Comparison of ENCODE assay signal across 23 cellular contexts in genomic region chr7:76232698-76233097, GRCh38. TPM values are rescaled to one million over a fixed set of nuclear protein-coding genes. Genes with fewer than 3 reads are reported as not detected.
A peak's percentile ranks its signal among the peaks of the same experiment; 100 is the strongest.
DNase-seq lines count a peak whose midpoint lies in the region; ATAC-seq and TF ChIP-seq lines count a peak whose summit lies in the region.
"Had no signal": no experiment of that assay in that cellular context is flagged by ENCODE, and none has a peak within 500 bp of the region (broad histone marks: within the 10 kb centered on the region; RNA-seq: fewer than 3 reads in every experiment).

No MANE protein-coding gene starts in this region.

- H3K27ac ChIP-seq in WERI-Rb-1: no peak overlapping the region
- no peak overlapping the region for H3K27ac ChIP-seq in body of pancreas
- H3K27ac ChIP-seq: C4-2B, RWPE1 had no signal

- TF ChIP-seq CTCF in natural killer cell (IDR thresholded peaks at IDR 0.05) (no peak), WERI-Rb-1 (IDR thresholded peaks at IDR 0.05; ENCODE audit: low read depth, low read length) (no peak), endothelial cell (IDR thresholded peaks at IDR 0.05; ENCODE audit: unreplicated experiment) (no peak), body of pancreas (IDR thresholded peaks at IDR 0.05) (no peak)

- intact Hi-C loops in natural killer cell (cut with micrococcal nuclease) (no loop called here), body of pancreas (cut with DNase I) (no loop called here)

- DNase-seq in natural killer cell treated with Interleukin-12 subunit alpha and Interleukin-12 subunit beta and Interleukin-15 and Interleukin-18, amount 100 ng/mL, for 72 hours (ENCODE audit: low spot score): no peak
- DNase-seq in natural killer cell: no peak
- DNase-seq in WERI-Rb-1: peak; percentile 24
- no peak for DNase-seq in endothelial cell (ENCODE audit: low spot score)
- no peak for DNase-seq in A172 (ENCODE audit: low spot score)
- DNase-seq in effector memory CD8-positive, alpha-beta T cell: no peak
- no peak for DNase-seq in body of pancreas
- DNase-seq: 8988T; Calu3; CD8-positive, alpha-beta memory T cell; DMS153; MM.1S; NCI-H1092; NCI-H1436 treated with DMSO at 0.1 percent for 48 hours; NCI-H1930; NCI-H2227 treated with DMSO at 0.1 percent for 48 hours; NCI-H510A; NCI-H748 treated with DMSO at 0.1 percent for 48 hours; SHP77 treated with DMSO at 0.1 percent for 48 hours; SK-N-SH had no signal

- ATAC-seq in natural killer cell treated with Interleukin-12 subunit alpha and Interleukin-12 subunit beta and Interleukin-15 and Interleukin-18, amount 100 ng/mL, for 72 hours: no peak
- ATAC-seq in natural killer cell (no peak), HG03378 (IDR thresholded peaks at IDR 0.05; ENCODE audit: unreplicated experiment) (no peak), body of pancreas (no peak)
- ATAC-seq in effector memory CD8-positive, alpha-beta T cell (replicated peaks): no peak

- H3K4me3 ChIP-seq in WERI-Rb-1 (ENCODE audit: low read depth, low read length): no peak overlapping the region
- no peak overlapping the region for H3K4me3 ChIP-seq in body of pancreas

- H3K36me3 ChIP-seq in WERI-Rb-1 (peaks cover 11% of the 10 kb centered on the region), body of pancreas (replicated peaks in 1 of 2; ENCODE audit: insufficient read depth in 1 of 2, low read depth in 2 of 2) (no peaks in the 10 kb centered on the region)

- 65 to 69% methylated on average over 10 of the region's 10 CpGs for WGBS in body of pancreas, 2 donors

- no peaks in the 10 kb centered on the region for H3K9me3 Mint-ChIP-seq in natural killer cell treated with Interleukin-12 subunit alpha and Interleukin-12 subunit beta and Interleukin-15 and Interleukin-18, amount 100 ng/mL, for 72 hours
- H3K9me3 Mint-ChIP-seq in natural killer cell (no peaks in the 10 kb centered on the region), endothelial cell (ENCODE audit: unreplicated experiment) (no peaks in the 10 kb centered on the region)
- no peaks in the 10 kb centered on the region for H3K9me3 Mint-ChIP-seq in effector memory CD8-positive, alpha-beta T cell

- H3K36me3 Mint-ChIP-seq in natural killer cell treated with Interleukin-12 subunit alpha and Interleukin-12 subunit beta and Interleukin-15 and Interleukin-18, amount 100 ng/mL, for 72 hours: no peaks in the 10 kb centered on the region
- H3K36me3 Mint-ChIP-seq in natural killer cell (no peaks in the 10 kb centered on the region), endothelial cell (ENCODE audit: low read depth, unreplicated experiment) (no peaks in the 10 kb centered on the region)
- peaks cover 2% of the 10 kb centered on the region for H3K36me3 Mint-ChIP-seq in effector memory CD8-positive, alpha-beta T cell (ENCODE audit: insufficient read depth)

- H3K4me1 ChIP-seq in body of pancreas: peaks cover 7% of the 10 kb centered on the region

- H3K27me3 Mint-ChIP-seq in natural killer cell treated with Interleukin-12 subunit alpha and Interleukin-12 subunit beta and Interleukin-15 and Interleukin-18, amount 100 ng/mL, for 72 hours: peaks cover 39 to 44% of the 10 kb centered on the region in 2 donors
- H3K27me3 Mint-ChIP-seq in natural killer cell (ENCODE audit: low read depth in 2 of 2) (peaks cover 31 to 54% of the 10 kb centered on the region in 2 donors), endothelial cell (ENCODE audit: unreplicated experiment) (peaks cover 2% of the 10 kb centered on the region)
- H3K27me3 Mint-ChIP-seq in effector memory CD8-positive, alpha-beta T cell: peaks cover 64 to 76% of the 10 kb centered on the region in 2 donors

- no peak for TF ChIP-seq POLR2A in body of pancreas (IDR thresholded peaks at IDR 0.05)

- peak overlapping the region; percentile 35 for H3K4me3 Mint-ChIP-seq in natural killer cell treated with Interleukin-12 subunit alpha and Interleukin-12 subunit beta and Interleukin-15 and Interleukin-18, amount 100 ng/mL, for 72 hours
- H3K4me3 Mint-ChIP-seq in natural killer cell (no peak overlapping the region), endothelial cell (ENCODE audit: unreplicated experiment) (no peak overlapping the region)
- H3K4me3 Mint-ChIP-seq in effector memory CD8-positive, alpha-beta T cell: no peak overlapping the region

- H3K9me3 ChIP-seq in WERI-Rb-1 (ENCODE audit: severe bottlenecking) (no peaks in the 10 kb centered on the region), body of pancreas (no peaks in the 10 kb centered on the region)
- H3K9me3 ChIP-seq: SK-N-SH had no signal

- peaks cover 0 to 4% of the 10 kb centered on the region in 2 donors for H3K4me1 Mint-ChIP-seq in natural killer cell treated with Interleukin-12 subunit alpha and Interleukin-12 subunit beta and Interleukin-15 and Interleukin-18, amount 100 ng/mL, for 72 hours (ENCODE audit: low read depth in 2 of 2)
- no peaks in the 10 kb centered on the region for H3K4me1 Mint-ChIP-seq in natural killer cell
- peaks cover 11% of the 10 kb centered on the region for H3K4me1 Mint-ChIP-seq in endothelial cell (ENCODE audit: unreplicated experiment)
- H3K4me1 Mint-ChIP-seq in effector memory CD8-positive, alpha-beta T cell (ENCODE audit: low read depth in 2 of 2): no peaks in the 10 kb centered on the region

- no peak overlapping the region for H3K27ac Mint-ChIP-seq in natural killer cell treated with Interleukin-12 subunit alpha and Interleukin-12 subunit beta and Interleukin-15 and Interleukin-18, amount 100 ng/mL, for 72 hours
- H3K27ac Mint-ChIP-seq in natural killer cell: no peak overlapping the region
- H3K27ac Mint-ChIP-seq in endothelial cell (ENCODE audit: unreplicated experiment): peak overlapping the region; percentile 74
- no peak overlapping the region for H3K27ac Mint-ChIP-seq in effector memory CD8-positive, alpha-beta T cell
- H3K27ac Mint-ChIP-seq: CD8-positive, alpha-beta memory T cell had no signal

- H3K27me3 ChIP-seq in WERI-Rb-1 (ENCODE audit: insufficient read depth, low read depth, severe bottlenecking) (no peaks in the 10 kb centered on the region), body of pancreas (peaks cover 0 to 4% of the 10 kb centered on the region in 2 donors)

RNA-seq across cellular contexts. Expression of gene SRRM3, which starts 31.0 kb away (rescaled TPM):
- total RNA-seq in natural killer cell treated with Interleukin-12 subunit alpha and Interleukin-12 subunit beta and Interleukin-15 and Interleukin-18, amount 100 ng/mL, for 72 hours: not detected
- total RNA-seq in natural killer cell (not detected), endothelial cell (ENCODE audit: unreplicated experiment) (27.1 TPM), body of pancreas (10 to 100 TPM in 1 of 2 donors, 1 to 10 TPM in 1; 3.4 to 13.8 TPM)
- 12.0 and 18.5 TPM in 2 replicates for total RNA-seq in A172 (2014; rRNA removed; shearing (Covaris generic))
- total RNA-seq: CD8-positive, alpha-beta memory T cell had no signal

Comparison
In these comparisons a context has a peak if more than half of its experiments do, and no peak if none do; other contexts are left out.
1. RNA of gene SRRM3, which starts 31.0 kb away (total RNA-seq): 27.1 TPM in endothelial cell (single experiment), 12.0 to 18.5 TPM in A172 and 3.4 to 13.8 TPM in body of pancreas; not detected in natural killer cell treated with Interleukin-12 subunit alpha and Interleukin-12 subunit beta and Interleukin-15 and Interleukin-18, amount 100 ng/mL, for 72 hours and not detected in natural killer cell; every median in the first group is over 4 times any median in the second.